Comparison of ENCODE assay signal across 12 cellular contexts in genomic region chr6:113558966-113559365, GRCh38.
DNase-seq lines count a peak whose midpoint lies in the region; FAIRE-seq and TF ChIP-seq lines count a peak whose summit lies in the region.
"Had no signal": no experiment of that assay in that cellular context is flagged by ENCODE, and none has a peak within 500 bp of the region (broad histone marks: within the 10 kb centered on the region; RNA-seq: fewer than 3 reads in every experiment).

No MANE protein-coding gene starts in this region.

- no peaks in the 10 kb centered on the region for H3K27me3 ChIP-seq in bronchial epithelial cell (ENCODE audit: control insufficient read depth, insufficient read depth, low read length)
- no peaks in the 10 kb centered on the region for H3K27me3 ChIP-seq in vagina

- peak; percentile 41 for DNase-seq in AG08395 (ENCODE audit: low spot score)
- peak; percentile 43 for DNase-seq in HS-5 (ENCODE audit: low read depth)
- DNase-seq in bronchial epithelial cell (ENCODE audit: low read depth) = peak; percentile 52
- DNase-seq in kidney tubule cell (ENCODE audit: low spot score) = peak; percentile 79
- DNase-seq in vagina (ENCODE audit: extremely low spot score in 2 of 2) = no peak
- DNase-seq in SKM-1 (lab: John Stamatoyannopoulos, UW; ENCODE audit: unreplicated experiment) = no peak
- no peak for DNase-seq in D341Med (ENCODE audit: low spot score)
- no peak for DNase-seq in COR-L47 (lab: John Stamatoyannopoulos, UW)
- DNase-seq: activated B cell treated with CpG ODN at 0.5 μM for 24 hours; activated T-cell treated with anti-CD3 and anti-CD28 coated beads, Interleukin-2, amount 50 U/mL, for 72 hours; SHP77 treated with DMSO at 0.1 percent for 48 hours had no signal

- TF ChIP-seq CTCF in bronchial epithelial cell (IDR thresholded peaks at IDR 0.05; ENCODE audit: insufficient read depth, low read length, severe bottlenecking) = no peak
- no peak for TF ChIP-seq CTCF in vagina (IDR thresholded peaks at IDR 0.05)

- FAIRE-seq in bronchial epithelial cell (lab: Jason Lieb, UNC) = no peak

- no peak for TF ChIP-seq POLR2A in vagina (IDR thresholded peaks at IDR 0.05)

- H3K36me3 ChIP-seq in bronchial epithelial cell (ENCODE audit: control insufficient read depth, insufficient read depth, low read length) (no peaks in the 10 kb centered on the region), vagina (no peaks in the 10 kb centered on the region)

- H3K4me3 ChIP-seq in bronchial epithelial cell (ENCODE audit: low read depth, low read length) (no peak overlapping the region), vagina (no peak overlapping the region)

- intact Hi-C loops in vagina (cut with DNase I) = no loop called here

- H3K27ac ChIP-seq in vagina = no peak overlapping the region
- H3K27ac ChIP-seq: C4-2B had no signal

- no peaks in the 10 kb centered on the region for H3K9me3 ChIP-seq in vagina

- H3K4me1 ChIP-seq in vagina = peaks cover 5% of the 10 kb centered on the region

Comparison
In these comparisons a context has a peak if more than half of its experiments do, and no peak if none do; other contexts are left out.
1. DNase-seq: peak in AG08395 (single experiment), HS-5 (single experiment), bronchial epithelial cell (single experiment) and kidney tubule cell (single experiment); none in vagina (0 of 2), SKM-1 (single experiment), D341Med (single experiment) and COR-L47 (single experiment).